Comparison of ENCODE assay signal across 21 cellular contexts in genomic region chr19:6484831-6485230, GRCh38. TPM values are rescaled to one million over a fixed set of nuclear protein-coding genes. Genes with fewer than 3 reads are reported as not detected.
DNase-seq lines count a peak whose midpoint lies in the region; ATAC-seq and TF ChIP-seq lines count a peak whose summit lies in the region.
"Had no signal": no experiment of that assay in that cellular context is flagged by ENCODE, and none has a peak within 500 bp of the region (broad histone marks: within the 10 kb centered on the region; RNA-seq: fewer than 3 reads in every experiment).

No MANE protein-coding gene starts in this region.

- 70 to 75% methylated on average over 7 of the region's 7 CpGs for WGBS in GM23248 (ENCODE audit: low coverage in 1 of 2, low lambda C conversion rate in 2 of 2, missing lambda C conversion rate in 2 of 2), 2 experiments

- no peak overlapping the region for H3K4me3 Mint-ChIP-seq in MCF 10A (ENCODE audit: unreplicated experiment)
- H3K4me3 Mint-ChIP-seq: B cell; CD4-positive, alpha-beta T cell; CD8-positive, alpha-beta T cell had no signal

- H3K4me3 ChIP-seq in breast epithelium = no peak overlapping the region
- H3K4me3 ChIP-seq in GM23248 = no peak overlapping the region
- H3K4me3 ChIP-seq: A549; BLaER1 treated with 17β-estradiol and CSF1 and Interleukin-3, amounts not matched to agents 10 nM and 100 nM had no signal

- no peaks in the 10 kb centered on the region for H4K20me1 ChIP-seq in GM23248 (ENCODE audit: insufficient read depth)
- H4K20me1 ChIP-seq: BLaER1 treated with 17β-estradiol and CSF1 and Interleukin-3, amounts not matched to agents 10 nM and 100 nM had no signal

- H3K4me2 ChIP-seq in GM23248 (ENCODE audit: unreplicated experiment) = no peak overlapping the region
- H3K4me2 ChIP-seq: A549; BLaER1 treated with 17β-estradiol and CSF1 and Interleukin-3, amounts not matched to agents 10 nM and 100 nM had no signal

- no peaks in the 10 kb centered on the region for H3K9me2 ChIP-seq in GM23248 (ENCODE audit: insufficient read depth)

- no peaks in the 10 kb centered on the region for H3K9me3 Mint-ChIP-seq in MCF 10A (ENCODE audit: unreplicated experiment)
- H3K9me3 Mint-ChIP-seq: CD4-positive, alpha-beta T cell; CD8-positive, alpha-beta T cell had no signal

- H3K36me3 ChIP-seq in breast epithelium = no peaks in the 10 kb centered on the region
- no peaks in the 10 kb centered on the region for H3K36me3 ChIP-seq in GM23248 (ENCODE audit: low read depth)
- H3K36me3 ChIP-seq: BLaER1 treated with 17β-estradiol and CSF1 and Interleukin-3, amounts not matched to agents 10 nM and 100 nM had no signal

- no peaks in the 10 kb centered on the region for H3K79me2 ChIP-seq in GM23248 (ENCODE audit: insufficient read depth)

- H3K4me1 Mint-ChIP-seq in MCF 10A (ENCODE audit: insufficient read depth, unreplicated experiment) = peaks cover 14% of the 10 kb centered on the region

- H3K4me1 ChIP-seq in breast epithelium = no peaks in the 10 kb centered on the region
- H3K4me1 ChIP-seq in GM23248 (ENCODE audit: insufficient read depth) = no peaks in the 10 kb centered on the region
- H3K4me1 ChIP-seq: A549, Caco-2 had no signal

- no peak overlapping the region for H2AFZ ChIP-seq in GM23248

- no peaks in the 10 kb centered on the region for H3F3A ChIP-seq in GM23248 (ENCODE audit: insufficient read depth)

- peak; percentile 54 for DNase-seq in MCF 10A (ENCODE audit: unreplicated experiment)
- no peak for DNase-seq in breast epithelium (ENCODE audit: low spot score in 2 of 2)
- DNase-seq in GM23248 = peak; percentile 18
- peak; percentile 7 for DNase-seq in amniotic epithelial cell (ENCODE audit: low read depth)
- peak; percentile 9 for DNase-seq in renal cortical epithelial cell (ENCODE audit: low read depth)
- no peak for DNase-seq in SW 1271 (lab: John Stamatoyannopoulos, UW)
- DNase-seq: AML-193; Caco-2; Calu3; CD4-positive, alpha-beta T cell; CD8-positive, alpha-beta T cell; DMS79 treated with DMSO at 0.1 percent for 48 hours; GF-D8 had no signal

- H3K27me3 ChIP-seq in breast epithelium (no peaks in the 10 kb centered on the region), GM23248 (replicated peaks; ENCODE audit: insufficient read depth) (peaks cover 2% of the 10 kb centered on the region; the same call in 1 of the 2 replicates)
- H3K27me3 ChIP-seq: BLaER1 treated with 17β-estradiol and CSF1 and Interleukin-3, amounts not matched to agents 10 nM and 100 nM had no signal

- CTCF ChIA-PET in MCF 10A (lab: Yijun Ruan, JAX) = interaction anchor here (0.6 to 1.2 kb wide), 4 partner anchors 32 to 1445 kb away, joined by 3 to 6 read pairs (median 4); no protein-coding TSS in a partner anchor

- H3K9me3 ChIP-seq in breast epithelium (no peaks in the 10 kb centered on the region), GM23248 (ENCODE audit: low read depth) (no peaks in the 10 kb centered on the region)
- H3K9me3 ChIP-seq: A549; BLaER1 treated with 17β-estradiol and CSF1 and Interleukin-3, amounts not matched to agents 10 nM and 100 nM; Caco-2 had no signal

- H3K9ac ChIP-seq in GM23248 = no peak overlapping the region
- H3K9ac ChIP-seq: BLaER1 treated with 17β-estradiol and CSF1 and Interleukin-3, amounts not matched to agents 10 nM and 100 nM had no signal

- no peak for TF ChIP-seq CTCF in MCF 10A (IDR thresholded peaks at IDR 0.05; ENCODE audit: unreplicated experiment)
- no peak for TF ChIP-seq CTCF in breast epithelium (IDR thresholded peaks at IDR 0.05)

- no peaks in the 10 kb centered on the region for H3K36me3 Mint-ChIP-seq in MCF 10A (ENCODE audit: insufficient read depth, unreplicated experiment)

- peaks cover 1% of the 10 kb centered on the region for H3K27me3 Mint-ChIP-seq in MCF 10A (ENCODE audit: insufficient read depth, unreplicated experiment)
- H3K27me3 Mint-ChIP-seq: B cell; CD4-positive, alpha-beta T cell had no signal

- TF ChIP-seq POLR2A in breast epithelium (IDR thresholded peaks at IDR 0.05) = no peak

- POLR2A ChIA-PET in MCF 10A (lab: Yijun Ruan, JAX) = interaction anchor here (0.6 to 1.2 kb wide), 2 partner anchors 19 to 32 kb away, joined by 3 to 6 read pairs; no protein-coding TSS in a partner anchor

- intact Hi-C loops in MCF 10A (cut with micrococcal nuclease) = no loop called here
- intact Hi-C loops in breast epithelium (cut with DNase I; ENCODE audit: low total_unique reads) = no loop called here

- H3K27ac ChIP-seq in breast epithelium = no peak overlapping the region
- no peak overlapping the region for H3K27ac ChIP-seq in GM23248
- H3K27ac ChIP-seq: 22Rv1; A549; BLaER1 treated with 17β-estradiol and CSF1 and Interleukin-3, amounts not matched to agents 10 nM and 100 nM; C4-2B had no signal

- H3K27ac Mint-ChIP-seq in MCF 10A (ENCODE audit: low read depth, unreplicated experiment) = no peak overlapping the region
- H3K27ac Mint-ChIP-seq: B cell; CD8-positive, alpha-beta T cell had no signal

- ATAC-seq in HG03378 (IDR thresholded peaks at IDR 0.05; ENCODE audit: unreplicated experiment) = no peak
- ATAC-seq: A549; CD8-positive, alpha-beta T cell had no signal

- in situ Hi-C loops in GM23248 (cut with MboI) = no loop called here

- BruUV-seq in MCF 10A (replicated peaks; lab: Mats Ljungman, UMichigan) = no TSS peak

RNA-seq across cellular contexts. Expression of gene DENND1C, which starts 3.2 kb away (rescaled TPM):
- not detected in 2 replicates for total RNA-seq in MCF 10A (2022)
- total RNA-seq in breast epithelium = 1 to 10 TPM; 1.3 to 3.2 (median 2.5) TPM
- total RNA-seq in GM23248 (2014; rRNA removed; shearing (Covaris generic)) = not detected in 2 replicates
- polyA plus RNA-seq in GM23248 (2016; fragmentation: Nextera tagmentation; extraction: Ambion mirVana) = not detected in 2 replicates
- total RNA-seq in renal cortical epithelial cell = 0.20 and 0.52 TPM in 2 replicates
- total RNA-seq: A172, Calu3 had no signal

RNA-seq across cellular contexts. Expression of gene TUBB4A, which starts 17.3 kb away (rescaled TPM):
- total RNA-seq in MCF 10A (2022) (not detected in 2 replicates), breast epithelium (under 1 TPM in 1 of 3 donors, not detected in 2; 0.48 TPM), renal cortical epithelial cell (0.87 and 6.8 TPM in 2 replicates)
- not detected in 2 replicates for total RNA-seq in GM23248 (2014; rRNA removed; shearing (Covaris generic))
- polyA plus RNA-seq in GM23248 (2016; fragmentation: Nextera tagmentation; extraction: Ambion mirVana) = not detected in 2 replicates
- polyA plus RNA-seq: BJ had no signal

RNA-seq across cellular contexts. Expression of gene CRB3, which starts 20.8 kb away (rescaled TPM):
- total RNA-seq in MCF 10A (2022) (13.6 and 15.6 TPM in 2 replicates), breast epithelium (10 to 100 TPM in 2 of 3 donors, under 1 TPM in 1; 0.48 to 30.7 (median 24.6) TPM), renal cortical epithelial cell (57.4 and 121 TPM in 2 replicates)
- not detected in 2 replicates for total RNA-seq in GM23248 (2014; rRNA removed; shearing (Covaris generic))
- polyA plus RNA-seq in GM23248 (2016; fragmentation: Nextera tagmentation; extraction: Ambion mirVana) = not detected in 2 replicates
- total RNA-seq: A172 had no signal
- polyA plus RNA-seq: BJ had no signal

RNA-seq across cellular contexts. Expression of gene SLC25A23, which starts 25.2 kb away (rescaled TPM):
- total RNA-seq in MCF 10A (2022) (14.5 and 21.3 TPM in 2 replicates), breast epithelium (10 to 100 TPM; 14.0 to 37.8 (median 18.4) TPM), renal cortical epithelial cell (53.0 and 161 TPM in 2 replicates)
- total RNA-seq in GM23248 (2014; rRNA removed; shearing (Covaris generic)) = 33.2 and 43.3 TPM in 2 replicates
- polyA plus RNA-seq in GM23248 (2016; fragmentation: Nextera tagmentation; extraction: Ambion mirVana) = 12.5 and 13.7 TPM in 2 replicates

RNA-seq across cellular contexts. Expression of gene TNFSF9, which starts 46.0 kb away (rescaled TPM):
- 6.2 and 6.9 TPM in 2 replicates for total RNA-seq in MCF 10A (2022)
- total RNA-seq in breast epithelium = 1 to 10 TPM in 1 of 3 donors, under 1 TPM in 2; 0.33 to 1.6 (median 0.44) TPM
- total RNA-seq in GM23248 (2014; rRNA removed; shearing (Covaris generic)) = 0.22 and 1.1 TPM in 2 replicates
- 0.29 and 0.58 TPM in 2 replicates for polyA plus RNA-seq in GM23248 (2016; fragmentation: Nextera tagmentation; extraction: Ambion mirVana)
- 7.4 and 30.9 TPM in 2 replicates for total RNA-seq in renal cortical epithelial cell
- total RNA-seq: A172 had no signal

Comparison
In these comparisons a context has a peak if more than half of its experiments do, and no peak if none do; other contexts are left out.
1. DNase-seq: peak in MCF 10A (single experiment), GM23248 (single experiment), amniotic epithelial cell (single experiment) and renal cortical epithelial cell (single experiment); none in breast epithelium (0 of 2) and SW 1271 (0 of 2).